Comparison of ENCODE assay signal across 6 cellular contexts in the genomic region with DNA sequence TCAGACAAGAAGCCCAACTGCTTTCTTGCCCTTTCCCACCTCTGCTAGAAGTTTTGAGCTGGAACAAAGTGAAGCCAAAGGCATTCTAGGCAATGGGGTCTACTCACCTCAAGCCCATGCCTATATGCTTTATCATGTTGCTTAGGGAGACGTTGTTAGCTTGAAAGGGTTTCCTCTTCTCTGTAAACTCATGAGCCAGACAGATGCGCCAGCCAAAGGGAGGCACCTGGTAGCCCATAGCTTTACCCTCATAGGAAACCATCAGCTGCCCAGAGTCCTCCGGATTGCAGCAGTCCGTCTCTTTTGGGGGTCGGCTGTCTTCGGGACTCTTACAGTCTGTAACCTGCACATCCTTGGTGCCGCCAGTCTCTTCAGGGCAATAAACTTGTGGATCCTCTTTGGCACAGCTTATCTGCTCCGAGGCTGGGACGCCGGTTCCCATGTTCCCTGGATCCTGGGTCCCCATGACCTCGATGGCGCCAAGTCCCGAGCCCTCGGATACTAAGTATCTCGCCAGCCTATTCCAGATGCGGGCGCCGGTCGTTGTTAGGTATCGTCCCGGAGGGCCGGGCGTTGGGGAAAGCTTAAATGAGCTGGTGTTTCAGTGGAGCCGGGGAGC. TPM values are rescaled to one million over a fixed set of nuclear protein-coding genes. Genes with fewer than 3 reads are reported as not detected.
DNase-seq lines count a peak whose midpoint lies in the region; FAIRE-seq and TF ChIP-seq lines count a peak whose summit lies in the region.

No MANE protein-coding gene starts in this region.

- H3K4me1 Mint-ChIP-seq in T-helper 1 cell treated with Interleukin-12 subunit alpha and Interleukin-12 subunit beta and Interleukin-4 antibody, amounts not matched to agents 30 μg/mL and 1 μg/mL, for 36 hours (ENCODE audit: low read depth), result peaks cover 44% of the 10 kb centered on the region

- TF ChIP-seq POLR2A in GM12892 (IDR thresholded peaks at IDR 0.05; ENCODE audit: low read depth, low read length), result no peak

- DNase-seq in GM12892 (ENCODE audit: insufficient read length), result no peak
- no peak for DNase-seq in keratinocyte (ENCODE audit: low read depth, low spot score)
- DNase-seq in kidney glomerular epithelial cell (lab: John Stamatoyannopoulos, UW), result no peak
- DNase-seq in AG20443 (ENCODE audit: low spot score), result no peak
- no peak for DNase-seq in NCI-H1930 (lab: John Stamatoyannopoulos, UW)

- FAIRE-seq in GM12892 (lab: Jason Lieb, UNC) (peak; percentile 38), keratinocyte (lab: Jason Lieb, UNC) (no peak)

- H3K36me3 Mint-ChIP-seq in T-helper 1 cell treated with Interleukin-12 subunit alpha and Interleukin-12 subunit beta and Interleukin-4 antibody, amounts not matched to agents 30 μg/mL and 1 μg/mL, for 36 hours (ENCODE audit: low read depth), result peaks cover 38% of the 10 kb centered on the region

- no peaks in the 10 kb centered on the region for H3K27me3 ChIP-seq in keratinocyte (ENCODE audit: control insufficient read depth, extremely low read depth, insufficient read depth, low read length)

- peak overlapping the region; percentile 87 for H3K4me3 Mint-ChIP-seq in T-helper 1 cell treated with Interleukin-12 subunit alpha and Interleukin-12 subunit beta and Interleukin-4 antibody, amounts not matched to agents 30 μg/mL and 1 μg/mL, for 36 hours

- H3K27ac ChIP-seq in keratinocyte (ENCODE audit: control insufficient read depth, insufficient read depth, low read length), result peak overlapping the region; percentile 48

- H3K9me1 ChIP-seq in keratinocyte (ENCODE audit: control insufficient read depth, extremely low read depth, insufficient read depth, low read length), result peaks cover 3% of the 10 kb centered on the region

- H3K9ac ChIP-seq in keratinocyte (ENCODE audit: control insufficient read depth, extremely low read depth, insufficient read depth, low read length), result peak overlapping the region; percentile 76

- peak overlapping the region; percentile 73 to 80 (median 80) for H3K4me3 ChIP-seq in keratinocyte (ENCODE audit: control insufficient read depth in 2 of 3, extremely low read depth in 1 of 3, insufficient read depth in 2 of 3, low read depth in 1 of 3, low read length in 3 of 3)

- H3K27me3 Mint-ChIP-seq in T-helper 1 cell treated with Interleukin-12 subunit alpha and Interleukin-12 subunit beta and Interleukin-4 antibody, amounts not matched to agents 30 μg/mL and 1 μg/mL, for 36 hours (ENCODE audit: low read depth), result no peaks in the 10 kb centered on the region

- no peaks in the 10 kb centered on the region for H3K9me3 ChIP-seq in keratinocyte (ENCODE audit: control insufficient read depth, low read depth, low read length)

- peaks cover 5% of the 10 kb centered on the region for H4K20me1 ChIP-seq in keratinocyte (ENCODE audit: control insufficient read depth, extremely low read depth, insufficient read depth, low read length)

- peak overlapping the region; percentile 89 for H3K4me2 ChIP-seq in keratinocyte (ENCODE audit: control insufficient read depth, extremely low read depth, insufficient read depth, low read depth, low read length)

- H3K27ac Mint-ChIP-seq in T-helper 1 cell treated with Interleukin-12 subunit alpha and Interleukin-12 subunit beta and Interleukin-4 antibody, amounts not matched to agents 30 μg/mL and 1 μg/mL, for 36 hours, result peak overlapping the region; percentile 67

- H3K4me1 ChIP-seq in keratinocyte (ENCODE audit: control insufficient read depth, extremely low read depth, insufficient read depth, low read length), result peaks cover 24% of the 10 kb centered on the region

- dilution Hi-C loops in keratinocyte (cut with MboI; ENCODE audit: extremely low pct_ligation_motif_present, low sequenced_read_pairs), result no loop called here

- H3K36me3 ChIP-seq in keratinocyte (ENCODE audit: control insufficient read depth in 2 of 2, extremely low read depth in 1 of 2, insufficient read depth in 2 of 2, low read length in 2 of 2), result peaks cover 28 to 36% of the 10 kb centered on the region in 2 experiments

- no peak for TF ChIP-seq CTCF in keratinocyte (optimal IDR thresholded peaks at IDR 0.05 in 1 of 3, IDR thresholded peaks at IDR 0.05 in 1 of 3, conservative IDR thresholded peaks at IDR 0.05 in 1 of 3; ENCODE audit: extremely low read depth in 1 of 3, insufficient read depth in 2 of 3, low read length in 3 of 3)

- no peak overlapping the region for H2AFZ ChIP-seq in keratinocyte (ENCODE audit: control insufficient read depth, low read length)

- no peaks in the 10 kb centered on the region for H3K9me3 Mint-ChIP-seq in T-helper 1 cell treated with Interleukin-12 subunit alpha and Interleukin-12 subunit beta and Interleukin-4 antibody, amounts not matched to agents 30 μg/mL and 1 μg/mL, for 36 hours

- H3K79me2 ChIP-seq in keratinocyte (ENCODE audit: control insufficient read depth, insufficient read depth, low read length), result peaks cover 43% of the 10 kb centered on the region

RNA-seq across cellular contexts. Expression of gene GBA2, which starts 0.7 kb away (rescaled TPM):
- 28.3 TPM for polyA plus RNA-seq in GM12892 (2012; ENCODE audit: missing spikeins)
- polyA plus RNA-seq in keratinocyte, result 28.7 to 42.2 TPM (median 31.7 TPM) in 3 replicates
- 27.2 TPM for polyA plus RNA-seq in keratinocyte (2011; ENCODE audit: low read depth)
- polyA plus RNA-seq in keratinocyte (2011; cell fraction: cytosol; rRNA removed), result 10.6 and 13.0 TPM in 2 replicates
- 177 and 188 TPM in 2 replicates for polyA plus RNA-seq in keratinocyte (2011; cell fraction: nucleus; rRNA removed)
- polyA plus RNA-seq in keratinocyte (2012; ENCODE audit: low replicate concordance), result 24.1 and 39.6 TPM in 2 replicates
- polyA minus RNA-seq in keratinocyte, result 30.6 to 49.5 TPM (median 46.2 TPM) in 3 replicates
- 15.9 TPM for polyA minus RNA-seq in keratinocyte (2011; cell fraction: cytosol; rRNA and poly(A)+ RNA removed)
- polyA minus RNA-seq in keratinocyte (2011; cell fraction: nucleus; rRNA and poly(A)+ RNA removed), result 33.3 and 43.7 TPM in 2 replicates

RNA-seq across cellular contexts. Expression of gene RGP1, which starts 0.7 kb away (rescaled TPM):
- polyA plus RNA-seq in GM12892 (2012; ENCODE audit: missing spikeins), result 6.3 TPM
- polyA plus RNA-seq in keratinocyte, result 17.6 to 19.8 TPM (median 18.3 TPM) in 3 replicates
- 3.1 TPM for polyA plus RNA-seq in keratinocyte (2011; ENCODE audit: low read depth)
- 16.4 and 17.6 TPM in 2 replicates for polyA plus RNA-seq in keratinocyte (2011; cell fraction: cytosol; rRNA removed)
- polyA plus RNA-seq in keratinocyte (2011; cell fraction: nucleus; rRNA removed), result 33.5 and 35.2 TPM in 2 replicates
- 9.1 and 17.9 TPM in 2 replicates for polyA plus RNA-seq in keratinocyte (2012; ENCODE audit: low replicate concordance)
- polyA minus RNA-seq in keratinocyte, result 21.6 to 42.2 TPM (median 24.7 TPM) in 3 replicates
- 13.2 TPM for polyA minus RNA-seq in keratinocyte (2011; cell fraction: cytosol; rRNA and poly(A)+ RNA removed)
- 11.6 and 16.5 TPM in 2 replicates for polyA minus RNA-seq in keratinocyte (2011; cell fraction: nucleus; rRNA and poly(A)+ RNA removed)

RNA-seq across cellular contexts. Expression of gene MSMP, which starts 5.7 kb away (rescaled TPM):
- not detected for polyA plus RNA-seq in GM12892 (2012; ENCODE audit: missing spikeins)
- polyA plus RNA-seq in keratinocyte, result not detected in 3 replicates
- 0.57 TPM for polyA plus RNA-seq in keratinocyte (2011; ENCODE audit: low read depth)
- not detected in 2 replicates for polyA plus RNA-seq in keratinocyte (2011; cell fraction: cytosol; rRNA removed)
- not detected in 2 replicates for polyA plus RNA-seq in keratinocyte (2011; cell fraction: nucleus; rRNA removed)
- not detected in 2 replicates for polyA plus RNA-seq in keratinocyte (2012; ENCODE audit: low replicate concordance)
- not detected in 3 replicates for polyA minus RNA-seq in keratinocyte
- not detected for polyA minus RNA-seq in keratinocyte (2011; cell fraction: cytosol; rRNA and poly(A)+ RNA removed)
- polyA minus RNA-seq in keratinocyte (2011; cell fraction: nucleus; rRNA and poly(A)+ RNA removed), result not detected in 2 replicates

RNA-seq across cellular contexts. Expression of gene CREB3, which starts 15.9 kb away (rescaled TPM):
- polyA plus RNA-seq in GM12892 (2012; ENCODE audit: missing spikeins), result 19.2 TPM
- polyA plus RNA-seq in keratinocyte, result 24.6 to 33.2 TPM (median 27.0 TPM) in 3 replicates
- 9.8 TPM for polyA plus RNA-seq in keratinocyte (2011; ENCODE audit: low read depth)
- polyA plus RNA-seq in keratinocyte (2011; cell fraction: cytosol; rRNA removed), result 28.5 and 33.1 TPM in 2 replicates
- 18.5 and 22.8 TPM in 2 replicates for polyA plus RNA-seq in keratinocyte (2011; cell fraction: nucleus; rRNA removed)
- polyA plus RNA-seq in keratinocyte (2012; ENCODE audit: low replicate concordance), result 16.2 and 38.5 TPM in 2 replicates
- polyA minus RNA-seq in keratinocyte, result 16.6 to 46.4 TPM (median 17.6 TPM) in 3 replicates
- 16.1 TPM for polyA minus RNA-seq in keratinocyte (2011; cell fraction: cytosol; rRNA and poly(A)+ RNA removed)
- 8.3 and 13.7 TPM in 2 replicates for polyA minus RNA-seq in keratinocyte (2011; cell fraction: nucleus; rRNA and poly(A)+ RNA removed)

RNA-seq across cellular contexts. Expression of gene TLN1, which starts 16.4 kb away (rescaled TPM):
- polyA plus RNA-seq in GM12892 (2012; ENCODE audit: missing spikeins), result 65.4 TPM
- 53.0 to 98.3 TPM (median 54.6 TPM) in 3 replicates for polyA plus RNA-seq in keratinocyte
- 80.1 TPM for polyA plus RNA-seq in keratinocyte (2011; ENCODE audit: low read depth)
- 34.1 and 58.4 TPM in 2 replicates for polyA plus RNA-seq in keratinocyte (2011; cell fraction: cytosol; rRNA removed)
- polyA plus RNA-seq in keratinocyte (2011; cell fraction: nucleus; rRNA removed), result 115 and 144 TPM in 2 replicates
- 36.2 and 124 TPM in 2 replicates for polyA plus RNA-seq in keratinocyte (2012; ENCODE audit: low replicate concordance)
- polyA minus RNA-seq in keratinocyte, result 196 to 448 TPM (median 286 TPM) in 3 replicates
- 291 TPM for polyA minus RNA-seq in keratinocyte (2011; cell fraction: cytosol; rRNA and poly(A)+ RNA removed)
- 223 and 237 TPM in 2 replicates for polyA minus RNA-seq in keratinocyte (2011; cell fraction: nucleus; rRNA and poly(A)+ RNA removed)
